ENCODE assay signal across 2 cellular contexts in genomic region chr4:108649863-108650211, GRCh38.
TF ChIP-seq lines count a peak whose summit lies in the region.

No MANE protein-coding gene starts in this region.

TF ChIP-seq in GM12878, 131 proteins besides CTCF, POLR2A, EP300 and RAD21 (continues in another document):
- TF ChIP-seq POLR2AphosphoS5 (IDR thresholded peaks at IDR 0.05; ENCODE audit: low read length) (no peak), ZNF622 (IDR thresholded peaks at IDR 0.05) (no peak), MEF2A (IDR thresholded peaks at IDR 0.05; ENCODE audit: insufficient read depth, low read depth, low read length) (no peak), CHD2 (IDR thresholded peaks at IDR 0.05; ENCODE audit: borderline replicate concordance, low read depth, low read length) (no peak), MAX (IDR thresholded peaks at IDR 0.05; ENCODE audit: low read depth, low read length) (no peak; the same call in 1 of the 2 replicates), ZNF592 (IDR thresholded peaks at IDR 0.05) (no peak), SMC3 (IDR thresholded peaks at IDR 0.05; ENCODE audit: borderline replicate concordance, low read length) (no peak), RAD51 (IDR thresholded peaks at IDR 0.05) (no peak), RUNX3 (IDR thresholded peaks at IDR 0.05; ENCODE audit: low read length) (no peak), JUNB (IDR thresholded peaks at IDR 0.05) (no peak), FOXM1 (IDR thresholded peaks at IDR 0.05; ENCODE audit: low read depth, low read length) (no peak), TCF7 (IDR thresholded peaks at IDR 0.05; ENCODE audit: borderline replicate concordance) (no peak), TAF1 (IDR thresholded peaks at IDR 0.05; ENCODE audit: borderline replicate concordance, low read depth, low read length) (no peak), PAX8 (IDR thresholded peaks at IDR 0.05) (peak; percentile 74; the same call in 1 of the 2 replicates), CHD4 (IDR thresholded peaks at IDR 0.05) (no peak), SUZ12 (IDR thresholded peaks at IDR 0.05; ENCODE audit: unreplicated experiment) (no peak), NRF1 (conservative IDR thresholded peaks at IDR 0.05; ENCODE audit: low read depth, low read length) (no peak)
- TF ChIP-seq, protein P1, sequence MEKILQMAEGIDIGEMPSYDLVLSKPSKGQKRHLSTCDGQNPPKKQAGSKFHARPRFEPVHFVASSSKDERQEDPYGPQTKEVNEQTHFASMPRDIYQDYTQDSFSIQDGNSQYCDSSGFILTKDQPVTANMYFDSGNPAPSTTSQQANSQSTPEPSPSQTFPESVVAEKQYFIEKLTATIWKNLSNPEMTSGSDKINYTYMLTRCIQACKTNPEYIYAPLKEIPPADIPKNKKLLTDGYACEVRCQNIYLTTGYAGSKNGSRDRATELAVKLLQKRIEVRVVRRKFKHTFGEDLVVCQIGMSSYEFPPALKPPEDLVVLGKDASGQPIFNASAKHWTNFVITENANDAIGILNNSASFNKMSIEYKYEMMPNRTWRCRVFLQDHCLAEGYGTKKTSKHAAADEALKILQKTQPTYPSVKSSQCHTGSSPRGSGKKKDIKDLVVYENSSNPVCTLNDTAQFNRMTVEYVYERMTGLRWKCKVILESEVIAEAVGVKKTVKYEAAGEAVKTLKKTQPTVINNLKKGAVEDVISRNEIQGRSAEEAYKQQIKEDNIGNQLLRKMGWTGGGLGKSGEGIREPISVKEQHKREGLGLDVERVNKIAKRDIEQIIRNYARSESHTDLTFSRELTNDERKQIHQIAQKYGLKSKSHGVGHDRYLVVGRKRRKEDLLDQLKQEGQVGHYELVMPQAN (conservative IDR thresholded peaks at IDR 0.05): peak; percentile 67
- TF ChIP-seq, protein P2, sequence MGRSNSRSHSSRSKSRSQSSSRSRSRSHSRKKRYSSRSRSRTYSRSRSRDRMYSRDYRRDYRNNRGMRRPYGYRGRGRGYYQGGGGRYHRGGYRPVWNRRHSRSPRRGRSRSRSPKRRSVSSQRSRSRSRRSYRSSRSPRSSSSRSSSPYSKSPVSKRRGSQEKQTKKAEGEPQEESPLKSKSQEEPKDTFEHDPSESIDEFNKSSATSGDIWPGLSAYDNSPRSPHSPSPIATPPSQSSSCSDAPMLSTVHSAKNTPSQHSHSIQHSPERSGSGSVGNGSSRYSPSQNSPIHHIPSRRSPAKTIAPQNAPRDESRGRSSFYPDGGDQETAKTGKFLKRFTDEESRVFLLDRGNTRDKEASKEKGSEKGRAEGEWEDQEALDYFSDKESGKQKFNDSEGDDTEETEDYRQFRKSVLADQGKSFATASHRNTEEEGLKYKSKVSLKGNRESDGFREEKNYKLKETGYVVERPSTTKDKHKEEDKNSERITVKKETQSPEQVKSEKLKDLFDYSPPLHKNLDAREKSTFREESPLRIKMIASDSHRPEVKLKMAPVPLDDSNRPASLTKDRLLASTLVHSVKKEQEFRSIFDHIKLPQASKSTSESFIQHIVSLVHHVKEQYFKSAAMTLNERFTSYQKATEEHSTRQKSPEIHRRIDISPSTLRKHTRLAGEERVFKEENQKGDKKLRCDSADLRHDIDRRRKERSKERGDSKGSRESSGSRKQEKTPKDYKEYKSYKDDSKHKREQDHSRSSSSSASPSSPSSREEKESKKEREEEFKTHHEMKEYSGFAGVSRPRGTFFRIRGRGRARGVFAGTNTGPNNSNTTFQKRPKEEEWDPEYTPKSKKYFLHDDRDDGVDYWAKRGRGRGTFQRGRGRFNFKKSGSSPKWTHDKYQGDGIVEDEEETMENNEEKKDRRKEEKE (IDR thresholded peaks at IDR 0.05): no peak

TF ChIP-seq in GM12891, 5 proteins besides CTCF, POLR2A, EP300 and RAD21:
- TF ChIP-seq PAX5 (IDR thresholded peaks at IDR 0.05; ENCODE audit: insufficient read depth, low read length, severe bottlenecking) (no peak), TAF1 (IDR thresholded peaks at IDR 0.05; ENCODE audit: low read depth, low read length) (no peak)
